In genomic region chr11:123707206-123707605, GRCh38 we compare ENCODE assay signal across 22 cellular contexts. TPM values are rescaled to one million over a fixed set of nuclear protein-coding genes. Genes with fewer than 3 reads are reported as not detected.
"Had no signal": no experiment of that assay in that cellular context is flagged by ENCODE, and none has a peak within 500 bp of the region (broad histone marks: within the 10 kb centered on the region; RNA-seq: fewer than 3 reads in every experiment).

No MANE protein-coding gene starts in this region.

- H3K9me3 Mint-ChIP-seq: dendritic cell treated with granulocyte-macrophage colony-stimulating factor and Interleukin-4, amounts not matched to agents 40 ng/mL and 50 ng/mL, for 4 days; effector memory CD8-positive, alpha-beta T cell; immature natural killer cell; naive thymus-derived CD8-positive, alpha-beta T cell had no signal

- H3K4me3 Mint-ChIP-seq: dendritic cell treated with granulocyte-macrophage colony-stimulating factor and Interleukin-4, amounts not matched to agents 40 ng/mL and 50 ng/mL, for 4 days; effector memory CD8-positive, alpha-beta T cell; immature natural killer cell; naive thymus-derived CD8-positive, alpha-beta T cell had no signal

- ATAC-seq: sciatic nerve had no signal

- H3K4me1 Mint-ChIP-seq: immature natural killer cell had no signal

- H3K9me3 ChIP-seq: esophagus muscularis mucosa, left ventricle myocardium inferior, neutrophil, stomach, thoracic aorta, transverse colon had no signal

- H3K27ac Mint-ChIP-seq: dendritic cell treated with granulocyte-macrophage colony-stimulating factor and Interleukin-4, amounts not matched to agents 40 ng/mL and 50 ng/mL, for 4 days; effector memory CD8-positive, alpha-beta T cell; immature natural killer cell; naive thymus-derived CD8-positive, alpha-beta T cell had no signal

- H3K27me3 ChIP-seq: neutrophil had no signal

- H3K36me3 ChIP-seq: esophagus muscularis mucosa, left ventricle myocardium inferior, neutrophil, stomach, thoracic aorta, transverse colon had no signal

- H3K4me1 ChIP-seq: esophagus muscularis mucosa, left ventricle myocardium inferior, stomach, transverse colon had no signal

- H3K4me3 ChIP-seq: esophagus muscularis mucosa, left ventricle myocardium inferior, lung, stomach, thoracic aorta, transverse colon had no signal

- H3K36me3 Mint-ChIP-seq: immature natural killer cell; naive thymus-derived CD8-positive, alpha-beta T cell had no signal

- H3K27ac ChIP-seq: epithelial cell of prostate, esophagus muscularis mucosa, left ventricle myocardium inferior, neutrophil, stomach, thoracic aorta, transverse colon had no signal

RNA-seq across cellular contexts. Expression of gene OR6X1, which starts 47.1 kb away (rescaled TPM):
- total RNA-seq: esophagus muscularis mucosa; left cardiac atrium; left ventricle myocardium inferior; lung; mesenteric fat pad; mononuclear cell; naive thymus-derived CD8-positive, alpha-beta T cell; osteoblast; pulmonary artery endothelial cell; sciatic nerve; stomach; thoracic aorta; urinary bladder had no signal
- polyA plus RNA-seq: immature natural killer cell; keratinocyte; lung; naive thymus-derived CD8-positive, alpha-beta T cell; neural cell; small intestine; stomach; urinary bladder had no signal

RNA-seq across cellular contexts. Expression of gene SCN3B, which starts 52.8 kb away (rescaled TPM):
- total RNA-seq: mononuclear cell; naive thymus-derived CD8-positive, alpha-beta T cell had no signal
- polyA plus RNA-seq: immature natural killer cell; naive thymus-derived CD8-positive, alpha-beta T cell had no signal
